ENCODE assay signal across 8 cellular contexts in genomic region chr6:132218063-132218696, GRCh38.
DNase-seq lines count a peak whose midpoint lies in the region; ATAC-seq and TF ChIP-seq lines count a peak whose summit lies in the region.

No MANE protein-coding gene starts in this region.

- no peak overlapping the region for H3K9ac ChIP-seq in SU-DHL-6 (ENCODE audit: low read length)

- no peaks in the 10 kb centered on the region for H3K79me2 ChIP-seq in SU-DHL-6 (ENCODE audit: insufficient read depth, low read length)

- H3K27ac ChIP-seq in HEK293 (ENCODE audit: extremely low read depth, low read depth, low read length) (no peak overlapping the region), SU-DHL-6 (ENCODE audit: low read depth, low read length) (no peak overlapping the region)
- H3K27ac ChIP-seq in CD4-positive, alpha-beta memory T cell (ENCODE audit: low read depth, low read length): no peak overlapping the region

- ATAC-seq in HG02973 (IDR thresholded peaks at IDR 0.05; ENCODE audit: unreplicated experiment): no peak
- ATAC-seq in GM18870 (IDR thresholded peaks at IDR 0.05; ENCODE audit: unreplicated experiment): no peak

- intact Hi-C loops in CD4-positive, alpha-beta memory T cell (cut with micrococcal nuclease): loop anchor here (1.0 to 5.0 kb wide), 2 partner anchors 303 to 1331 kb away; no protein-coding TSS in a partner anchor

- H3K4me1 ChIP-seq in HEK293 (ENCODE audit: control insufficient read depth, insufficient read depth, low read length): no peaks in the 10 kb centered on the region
- no peaks in the 10 kb centered on the region for H3K4me1 ChIP-seq in CD4-positive, alpha-beta memory T cell (ENCODE audit: insufficient read depth, low read length)

- H3K36me3 Mint-ChIP-seq in glutamatergic neuron (ENCODE audit: unreplicated experiment): no peaks in the 10 kb centered on the region
- H3K36me3 Mint-ChIP-seq in CD4-positive, alpha-beta memory T cell: no peaks in the 10 kb centered on the region

- peaks cover 2% of the 10 kb centered on the region for H3K27me3 Mint-ChIP-seq in glutamatergic neuron (ENCODE audit: unreplicated experiment)
- H3K27me3 Mint-ChIP-seq in CD4-positive, alpha-beta memory T cell: peaks cover 3 to 5% of the 10 kb centered on the region in 2 donors

- no peak overlapping the region for H3K4me2 ChIP-seq in SU-DHL-6 (ENCODE audit: low read depth, low read length, poor library complexity, severe bottlenecking)

- no peaks in the 10 kb centered on the region for H3F3A ChIP-seq in SU-DHL-6 (ENCODE audit: insufficient read depth)

- DNase-seq in AG08395 (ENCODE audit: low spot score) (peak; percentile 26), glutamatergic neuron (no peak), iPS-NIHi7 (ENCODE audit: extremely low spot score) (no peak)
- no peak for DNase-seq in CD4-positive, alpha-beta memory T cell

- H3K9me3 ChIP-seq in HEK293 (ENCODE audit: control insufficient read depth, insufficient read depth, low read depth, low read length): no peaks in the 10 kb centered on the region
- H3K9me3 ChIP-seq in SU-DHL-6 (ENCODE audit: insufficient read depth, low read length): no peaks in the 10 kb centered on the region
- H3K9me3 ChIP-seq in CD4-positive, alpha-beta memory T cell (ENCODE audit: control insufficient read depth in 1 of 2, low read length in 2 of 2): no peaks in the 10 kb centered on the region

- no peak overlapping the region for H3K4me3 Mint-ChIP-seq in glutamatergic neuron (ENCODE audit: unreplicated experiment)
- H3K4me3 Mint-ChIP-seq in CD4-positive, alpha-beta memory T cell: no peak overlapping the region

- TF ChIP-seq CTCF in HEK293 (tag by site-specific recombination; IDR thresholded peaks at IDR 0.05): no peak
- peak; percentile 47 for TF ChIP-seq CTCF in SU-DHL-6 (IDR thresholded peaks at IDR 0.05; ENCODE audit: insufficient read depth, low read length, poor library complexity, severe bottlenecking)
- peak; percentile 75 for TF ChIP-seq CTCF in glutamatergic neuron (IDR thresholded peaks at IDR 0.05; ENCODE audit: partially characterized antibody, unreplicated experiment)

- POLR2A ChIA-PET in HEK293 (lab: Yijun Ruan, JAX): interaction anchor here (1.0 kb wide), 1 partner anchor 267 kb away, joined by 3 read pairs; the partner anchor contains the start of gene CCN2
- POLR2A ChIA-PET in CD4-positive, alpha-beta memory T cell (lab: Charles Lee; ENCODE audit: partially characterized antibody): no interaction called here

- H3K9me2 ChIP-seq in SU-DHL-6 (replicated peaks; ENCODE audit: insufficient read depth, low read length): no peaks in the 10 kb centered on the region

- H3K36me3 ChIP-seq in HEK293 (ENCODE audit: control insufficient read depth in 2 of 2, insufficient read depth in 1 of 2, low read length in 2 of 2) (no peaks in the 10 kb centered on the region), SU-DHL-6 (ENCODE audit: low read length) (no peaks in the 10 kb centered on the region)
- H3K36me3 ChIP-seq in CD4-positive, alpha-beta memory T cell (ENCODE audit: insufficient read depth, low read length): no peaks in the 10 kb centered on the region

- no peak overlapping the region for H3K27ac Mint-ChIP-seq in glutamatergic neuron (ENCODE audit: unreplicated experiment)
- no peak overlapping the region for H3K27ac Mint-ChIP-seq in CD4-positive, alpha-beta memory T cell

- no peaks in the 10 kb centered on the region; the same call in 1 of the 2 replicates for H4K20me1 ChIP-seq in SU-DHL-6 (ENCODE audit: low read depth, low read length)

- H2AFZ ChIP-seq in SU-DHL-6 (ENCODE audit: low read depth, low read length, severe bottlenecking): no peak overlapping the region

- peaks cover 14% of the 10 kb centered on the region for H3K4me1 Mint-ChIP-seq in glutamatergic neuron (ENCODE audit: low read depth, unreplicated experiment)
- H3K4me1 Mint-ChIP-seq in CD4-positive, alpha-beta memory T cell: no peaks in the 10 kb centered on the region

- CTCF ChIA-PET in HEK293 (lab: Yijun Ruan, JAX): interaction anchor here (0.6 to 5.3 kb wide), 34 partner anchors 9 to 523 kb away, joined by 3 to 91 read pairs (median 5); partner anchors contain the start of gene CCN2
- CTCF ChIA-PET in CD4-positive, alpha-beta memory T cell (lab: Charles Lee; ENCODE audit: partially characterized antibody): interaction anchor here (1.3 to 2.1 kb wide), 2 partner anchors 61 to 303 kb away, joined by 5 to 7 read pairs; no protein-coding TSS in a partner anchor

- peaks cover 3% of the 10 kb centered on the region for H3K9me3 Mint-ChIP-seq in glutamatergic neuron (ENCODE audit: unreplicated experiment)
- H3K9me3 Mint-ChIP-seq in CD4-positive, alpha-beta memory T cell: no peaks in the 10 kb centered on the region

- H3K27me3 ChIP-seq in SU-DHL-6 (ENCODE audit: low read length): no peaks in the 10 kb centered on the region
- H3K27me3 ChIP-seq in CD4-positive, alpha-beta memory T cell (ENCODE audit: insufficient read depth, low read length): no peaks in the 10 kb centered on the region

- H3K4me3 ChIP-seq in HEK293 (ENCODE audit: low read depth, low read length) (no peak overlapping the region), SU-DHL-6 (ENCODE audit: insufficient read depth, low read length, poor library complexity, severe bottlenecking) (no peak overlapping the region)
- H3K4me3 ChIP-seq in CD4-positive, alpha-beta memory T cell (ENCODE audit: low read length in 2 of 2): no peak overlapping the region

TF ChIP-seq in HEK293, 187 proteins besides CTCF, POLR2A, EP300 and RAD21:
- TF ChIP-seq ZNF433 (tag by site-specific recombination; IDR thresholded peaks at IDR 0.05; ENCODE audit: low read depth): no peak
- TF ChIP-seq ZNF223 (tag by site-specific recombination; IDR thresholded peaks at IDR 0.05): no peak
- TF ChIP-seq ZNF2 (tag by site-specific recombination; IDR thresholded peaks at IDR 0.05): no peak
- TF ChIP-seq ZNF639 (tag by site-specific recombination; IDR thresholded peaks at IDR 0.05): no peak
- no peak for TF ChIP-seq ZNF473 (tag by site-specific recombination; IDR thresholded peaks at IDR 0.05)
- peak; percentile 32 for TF ChIP-seq ZNF654 (tag by site-specific recombination; IDR thresholded peaks at IDR 0.05; ENCODE audit: low read depth)
- no peak for TF ChIP-seq ZNF558 (tag by site-specific recombination; IDR thresholded peaks at IDR 0.05)
